15 cellular contexts compared by ENCODE assay signal in the genomic region with DNA sequence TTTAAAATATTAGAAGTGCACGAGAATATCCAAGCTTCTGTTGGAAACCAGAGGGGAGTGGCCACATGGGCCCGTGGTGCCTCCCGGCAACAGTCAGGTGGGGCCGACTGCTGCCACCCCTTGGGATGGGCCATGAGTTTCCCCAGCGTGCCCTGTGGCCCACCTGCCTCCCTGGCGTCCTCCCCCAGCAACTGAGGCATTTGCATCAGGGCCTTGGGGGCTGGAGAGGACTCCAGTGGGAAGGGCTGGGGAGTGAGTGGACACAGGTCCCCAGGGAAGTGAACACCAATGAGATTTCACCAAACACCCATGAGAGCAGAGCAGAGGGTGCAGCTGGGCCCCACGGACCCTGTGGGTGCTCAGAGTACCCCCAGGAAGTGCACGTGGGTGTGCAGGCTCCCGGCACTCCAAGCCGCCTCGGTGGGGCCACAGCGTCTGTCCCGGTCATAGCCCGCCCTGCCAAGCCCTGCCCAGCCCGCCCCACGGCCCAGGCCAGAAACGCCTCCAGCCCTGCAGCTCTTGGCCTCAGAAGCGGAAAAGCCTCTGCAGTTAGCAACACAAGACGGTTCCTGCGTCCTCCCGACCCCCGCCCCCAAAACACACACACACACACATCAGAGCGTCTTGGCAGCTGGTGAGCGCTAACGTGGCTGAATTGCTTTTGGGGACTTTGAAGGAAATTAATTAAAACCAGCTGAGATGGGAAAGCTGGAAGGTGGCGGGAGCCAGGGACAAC. TPM values are rescaled to one million over a fixed set of nuclear protein-coding genes. Genes with fewer than 3 reads are reported as not detected.
A peak's percentile ranks its signal among the peaks of the same experiment; 100 is the strongest.
DNase-seq lines count a peak whose midpoint lies in the region; ATAC-seq and TF ChIP-seq lines count a peak whose summit lies in the region.
"Had no signal": no experiment of that assay in that cellular context is flagged by ENCODE, and none has a peak within 500 bp of the region (broad histone marks: within the 10 kb centered on the region; RNA-seq: fewer than 3 reads in every experiment).

No MANE protein-coding gene starts in this region.

- DNase-seq in EH (ENCODE audit: low read depth) (peak; percentile 44), brain microvascular endothelial cell (peak; percentile 30), left ventricle myocardium inferior (no peak), germinal center (ENCODE audit: low spot score) (no peak), cortex of kidney (lab: John Stamatoyannopoulos, UW) (no peak)
- DNase-seq: activated CD4-positive, alpha-beta T cell treated with anti-CD3 and anti-CD28 coated beads for 4 hours; DND-41; lower lobe of right lung; NCI-H2171 had no signal

- no peak for ATAC-seq in GM19455 (IDR thresholded peaks at IDR 0.05; ENCODE audit: unreplicated experiment)
- no peak for ATAC-seq in HG03457 (IDR thresholded peaks at IDR 0.05; ENCODE audit: unreplicated experiment)
- ATAC-seq: stimulated activated memory B cell treated with anti-CD40 and anti-IgM and Interleukin-4, amounts not matched to agents 10 μg/mL and 1 μg/mL and 100 μg/mL, for 72 hours had no signal

- H3K36me3 ChIP-seq in brain microvascular endothelial cell (replicated peaks) (peaks cover 9% of the 10 kb centered on the region), left ventricle myocardium inferior (no peaks in the 10 kb centered on the region), skeletal muscle tissue (ENCODE audit: control insufficient read depth in 3 of 3, insufficient read depth in 3 of 3, low read length in 3 of 3) (no peaks in the 10 kb centered on the region)
- H3K36me3 ChIP-seq: lower lobe of right lung, uterus had no signal

- no peaks in the 10 kb centered on the region for H3K27me3 ChIP-seq in brain microvascular endothelial cell (replicated peaks)
- peaks cover 11% of the 10 kb centered on the region for H3K27me3 ChIP-seq in left ventricle myocardium inferior (ENCODE audit: low read depth)
- H3K27me3 ChIP-seq in skeletal muscle tissue (ENCODE audit: control insufficient read depth in 3 of 3, insufficient read depth in 3 of 3, low read length in 3 of 3): peaks cover 0 to 2% (median 0%) of the 10 kb centered on the region in 3 donors
- H3K27me3 ChIP-seq: uterus had no signal

- H3K27ac ChIP-seq in brain microvascular endothelial cell (no peak overlapping the region), left ventricle myocardium inferior (replicated peaks) (no peak overlapping the region), skeletal muscle tissue (ENCODE audit: low read depth, low read length) (no peak overlapping the region)
- H3K27ac ChIP-seq: lower lobe of right lung, uterus had no signal

- H3K4me3 ChIP-seq in brain microvascular endothelial cell (ENCODE audit: low read depth, low read length) (no peak overlapping the region), left ventricle myocardium inferior (peak overlapping the region; percentile 9), skeletal muscle tissue (ENCODE audit: low read length in 3 of 3) (peak overlapping the region in 2 of 3 donors; percentile 22 to 27)
- H3K4me3 ChIP-seq: GM23338, lower lobe of right lung had no signal

- H3K9me3 ChIP-seq in left ventricle myocardium inferior (replicated peaks) (no peaks in the 10 kb centered on the region), skeletal muscle tissue (ENCODE audit: control insufficient read depth in 3 of 3, low read length in 3 of 3) (no peaks in the 10 kb centered on the region)
- H3K9me3 ChIP-seq: lower lobe of right lung, uterus had no signal

- in situ Hi-C loops in brain microvascular endothelial cell (cut with HindIII; ENCODE audit: low pct_ligation_motif_present, low sequenced_read_pairs): no loop called here

- no peak for TF ChIP-seq CTCF in brain microvascular endothelial cell (IDR thresholded peaks at IDR 0.05; ENCODE audit: low read depth, low read length, missing control alignments)
- no peak for TF ChIP-seq CTCF in left ventricle myocardium inferior (IDR thresholded peaks at IDR 0.05; ENCODE audit: borderline replicate concordance)

- intact Hi-C loops in left ventricle myocardium inferior (cut with micrococcal nuclease): no loop called here

- H3K4me1 ChIP-seq in left ventricle myocardium inferior (no peaks in the 10 kb centered on the region), skeletal muscle tissue (ENCODE audit: control insufficient read depth in 3 of 3, insufficient read depth in 3 of 3, low read length in 3 of 3) (peaks cover 9 to 17% (median 10%) of the 10 kb centered on the region in 3 donors)
- H3K4me1 ChIP-seq: lower lobe of right lung had no signal

- H3K9ac ChIP-seq in skeletal muscle tissue (ENCODE audit: low read depth in 1 of 3, low read length in 3 of 3): peak overlapping the region; percentile 20 to 70 (median 23)

RNA-seq across cellular contexts. Expression of a gene that starts 22.7 kb away (rescaled TPM):
- total RNA-seq in left ventricle myocardium inferior (0.74 TPM), skeletal muscle tissue (3.7 TPM)

RNA-seq across cellular contexts. Expression of a gene that starts 47.6 kb away (rescaled TPM):
- total RNA-seq in left ventricle myocardium inferior: 5.7 TPM
- total RNA-seq in skeletal muscle tissue: 0.52 TPM

Comparison
In these comparisons a context has a peak if more than half of its experiments do, and no peak if none do; other contexts are left out.
1. DNase-seq: peak in EH (single experiment) and brain microvascular endothelial cell (single experiment); none in left ventricle myocardium inferior (single experiment), germinal center (single experiment) and cortex of kidney (single experiment).